Comparison of ENCODE assay signal across 9 cellular contexts in the genomic region with DNA sequence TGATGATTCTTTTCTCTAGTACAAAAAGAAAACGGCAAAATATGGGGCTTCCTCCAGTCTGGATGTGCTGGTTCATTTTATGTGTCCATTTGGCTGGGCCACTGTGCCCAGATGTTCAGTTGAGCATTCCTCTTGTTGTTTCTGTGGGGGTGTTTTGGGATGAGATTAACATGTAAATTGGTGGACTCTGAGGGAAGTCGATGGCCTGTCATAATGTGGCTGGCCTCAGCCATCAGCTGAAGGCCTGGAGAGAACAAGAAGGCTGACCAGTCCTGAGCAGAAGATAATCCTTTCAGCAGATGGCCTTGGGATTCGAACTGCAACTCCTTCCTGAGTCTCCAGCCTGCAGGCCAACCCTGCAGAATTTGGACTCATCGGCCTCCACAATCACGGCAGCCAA.
"Had no signal": no experiment of that assay in that cellular context is flagged by ENCODE, and none has a peak within 500 bp of the region (broad histone marks: within the 10 kb centered on the region; RNA-seq: fewer than 3 reads in every experiment).

No MANE protein-coding gene starts in this region.

- H3K27ac Mint-ChIP-seq: HFFc6 had no signal

- H3K9me3 Mint-ChIP-seq: HFFc6 had no signal

- H3K4me3 ChIP-seq: HAP-1, K562 had no signal

- DNase-seq: GOT3, H7, HFFc6, IMR-90 had no signal

- H3K4me1 ChIP-seq: HAP-1 had no signal

- ATAC-seq: HCT116, HepG2, K562 had no signal

- H3K4me3 Mint-ChIP-seq: HFFc6 had no signal

- H3K27ac ChIP-seq: HL-60 had no signal

- H3K36me3 ChIP-seq: HAP-1 had no signal

- H3K9me3 ChIP-seq: HAP-1 had no signal
